ENCODE assay signal across 34 cellular contexts in the genomic region with DNA sequence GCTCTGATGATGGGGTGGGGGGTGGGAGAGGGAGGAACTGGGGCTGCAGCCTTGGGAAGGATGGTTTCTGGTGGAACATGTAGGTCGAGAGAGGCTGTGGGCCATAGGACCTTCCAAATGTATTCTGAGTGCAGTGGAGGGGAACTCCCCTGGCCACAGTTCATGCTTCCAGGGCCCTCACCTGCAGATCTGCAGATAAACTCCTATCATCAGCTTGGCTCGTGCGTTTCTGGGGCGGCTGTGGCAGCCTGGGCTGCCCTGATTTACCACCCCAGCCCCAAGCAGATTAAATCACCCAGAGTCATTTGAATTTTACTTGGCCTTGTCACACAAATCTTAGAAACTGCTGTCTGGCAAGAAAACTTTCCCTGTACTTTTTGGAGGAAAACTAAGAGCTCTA.
"Had no signal": no experiment of that assay in that cellular context is flagged by ENCODE, and none has a peak within 500 bp of the region (broad histone marks: within the 10 kb centered on the region; RNA-seq: fewer than 3 reads in every experiment).

No MANE protein-coding gene starts in this region.

- H3K27me3 Mint-ChIP-seq: activated B cell treated with CpG ODN at 0.5 μM for 24 hours had no signal

- H3K36me3 Mint-ChIP-seq: activated CD4-positive, alpha-beta memory T cell treated with anti-CD3 and anti-CD28 coated beads for 36 hours; activated naive CD4-positive, alpha-beta T cell treated with anti-CD3 and anti-CD28 coated beads, Interleukin-2, amount 10 ng/mL, durations not matched to agents 7 days and 5 days; activated naive CD8-positive, alpha-beta T cell had no signal

- H3K27me3 ChIP-seq: MG63, Peyer's patch had no signal

- H3K9me3 ChIP-seq: MG63, Peyer's patch had no signal

- H3K4me1 Mint-ChIP-seq: activated naive CD4-positive, alpha-beta T cell treated with anti-CD3 and anti-CD28 coated beads, Interleukin-2, amount 10 ng/mL, durations not matched to agents 7 days and 5 days; activated naive CD8-positive, alpha-beta T cell treated with anti-CD3 and anti-CD28 coated beads, Interleukin-2, amount 50 U/mL, for 24 hours; brain had no signal

- DNase-seq: activated B cell treated with CpG ODN at 0.5 μM for 24 hours; activated CD4-positive, alpha-beta memory T cell treated with anti-CD3 and anti-CD28 coated beads for 36 hours; activated CD4-positive, alpha-beta T cell treated with anti-CD3 and anti-CD28 coated beads for 4 hours; activated CD4-positive, alpha-beta T cell treated with anti-CD3 and anti-CD28 coated beads, Interleukin-2, amount 50 U/mL, for 1 hour; activated CD4-positive, CD25-positive, alpha-beta regulatory T cell treated with anti-CD3 and anti-CD28 coated beads, Interleukin-2, amount 50 U/mL, for 72 hours; activated CD8-positive, alpha-beta memory T cell treated with anti-CD3 and anti-CD28 coated beads, Interleukin-2, amount 50 U/mL, for 4 hours; activated effector memory CD4-positive, alpha-beta T cell treated with Interleukin-2 at 50 U/mL for 16 hours; activated naive CD4-positive, alpha-beta T cell treated with anti-CD3 and anti-CD28 coated beads, Interleukin-2, amount 10 ng/mL, durations not matched to agents 7 days and 5 days; activated naive CD8-positive, alpha-beta T cell treated with anti-CD3 and anti-CD28 coated beads, Interleukin-2, amount 50 U/mL, for 24 hours; activated T-cell treated with anti-CD3 and anti-CD28 coated beads, Interleukin-2, amount 50 U/mL, for 48 hours; anterior cingulate cortex; caudate nucleus; Kasumi-1; MG63; NCI-H1048; NCI-H1105 treated with DMSO at 0.1 percent for 48 hours; NCI-H1436; NCI-H1694; NCI-H1930; NCI-H2081 treated with DMSO at 0.1 percent for 48 hours; NCI-H226; NCI-H446 treated with DMSO at 0.1 percent for 48 hours; NCI-H524 treated with DMSO at 0.1 percent for 48 hours; PC-3; Peyer's patch; Right ventricle myocardium superior; SW 1271; T-helper 1 cell; T-helper 9 cell had no signal

- ATAC-seq: activated naive CD8-positive, alpha-beta T cell treated with anti-CD3 and anti-CD28 coated beads, Interleukin-2, amount 50 U/mL, for 24 hours; PC-3 had no signal

- FAIRE-seq: bronchial epithelial cell had no signal

- H3K27ac ChIP-seq: Peyer's patch, RWPE1, VCaP had no signal

- H3K9me3 Mint-ChIP-seq: activated B cell treated with CpG ODN at 0.5 μM for 24 hours; activated naive CD4-positive, alpha-beta T cell treated with anti-CD3 and anti-CD28 coated beads, Interleukin-2, amount 10 ng/mL, durations not matched to agents 7 days and 5 days had no signal

- H3K4me3 Mint-ChIP-seq: activated B cell treated with CpG ODN at 0.5 μM for 24 hours; activated CD4-positive, alpha-beta memory T cell treated with anti-CD3 and anti-CD28 coated beads for 36 hours; activated naive CD4-positive, alpha-beta T cell treated with anti-CD3 and anti-CD28 coated beads, Interleukin-2, amount 10 ng/mL, durations not matched to agents 7 days and 5 days; activated naive CD8-positive, alpha-beta T cell; activated naive CD8-positive, alpha-beta T cell treated with anti-CD3 and anti-CD28 coated beads, Interleukin-2, amount 50 U/mL, for 24 hours; brain had no signal

- H3K27ac Mint-ChIP-seq: activated B cell treated with CpG ODN at 0.5 μM for 24 hours; activated CD4-positive, alpha-beta memory T cell treated with anti-CD3 and anti-CD28 coated beads for 36 hours; activated naive CD4-positive, alpha-beta T cell treated with anti-CD3 and anti-CD28 coated beads, Interleukin-2, amount 10 ng/mL, durations not matched to agents 7 days and 5 days; activated naive CD8-positive, alpha-beta T cell; activated naive CD8-positive, alpha-beta T cell treated with anti-CD3 and anti-CD28 coated beads, Interleukin-2, amount 50 U/mL, for 24 hours; brain had no signal
